ENCODE assay signal across 11 cellular contexts in genomic region chr5:62956597-62956996, GRCh38.
"Had no signal": no experiment of that assay in that cellular context is flagged by ENCODE, and none has a peak within 500 bp of the region (broad histone marks: within the 10 kb centered on the region; RNA-seq: fewer than 3 reads in every experiment).

No MANE protein-coding gene starts in this region.

- H3K27ac Mint-ChIP-seq: GM23338, H9, HFFc6 had no signal

- H3K4me3 Mint-ChIP-seq: GM23338, H9, HFFc6 had no signal

- H3K4me3 ChIP-seq: GM23248, GM23338, HAP-1 had no signal

- H3K9ac ChIP-seq: GM23248 had no signal

- H3K36me3 ChIP-seq: HAP-1 had no signal

- FAIRE-seq: H1, H54 had no signal

- H3K4me2 ChIP-seq: GM23338 had no signal

- H3K4me1 ChIP-seq: HAP-1 had no signal

- DNase-seq: GM23248, GOT3, H7, H9, HCEC 1CT, HFFc6 had no signal

- ATAC-seq: GM23338, HCT116 had no signal

- H3K27ac ChIP-seq: GM23248 had no signal

- H2AFZ ChIP-seq: GM23248, GM23338 had no signal
